In genomic region chr11:7306900-7307299, GRCh38 we compare ENCODE assay signal across 26 cellular contexts. TPM values are rescaled to one million over a fixed set of nuclear protein-coding genes. Genes with fewer than 3 reads are reported as not detected.
"Had no signal": no experiment of that assay in that cellular context is flagged by ENCODE, and none has a peak within 500 bp of the region (broad histone marks: within the 10 kb centered on the region; RNA-seq: fewer than 3 reads in every experiment).

No MANE protein-coding gene starts in this region.

- ATAC-seq: K562, Right ventricle myocardium inferior had no signal

- H3K4me1 ChIP-seq: Peyer's patch, SJSA1 had no signal

- H3K9me3 ChIP-seq: Peyer's patch, SJSA1 had no signal

- DNase-seq: Kasumi-1; MM.1S; NCI-H1092; NCI-H1105 treated with DMSO at 0.1 percent for 48 hours; NCI-H1417 treated with DMSO at 0.1 percent for 48 hours; NCI-H146; NCI-H1694 treated with DMSO at 0.1 percent for 48 hours; NCI-H1930; NCI-H2081; NCI-H2107; NCI-H2227 treated with DMSO at 0.1 percent for 48 hours; NCI-H510A; NCI-H524 treated with DMSO at 0.1 percent for 48 hours; NCI-H69; NCI-H774; NK-92 treated with Interleukin-12 subunit alpha and Interleukin-12 subunit beta, amount 100 ng/mL, for 24 hours; OCI-M1; PC-9; Peyer's patch; SHP77 treated with DMSO at 0.1 percent for 48 hours had no signal

- H3K4me3 ChIP-seq: K562, PC-9, Peyer's patch, SJSA1, SK-N-MC had no signal

- H3K36me3 ChIP-seq: Peyer's patch, SJSA1 had no signal

RNA-seq across cellular contexts. Expression of gene SYT9, which starts 55.2 kb away (rescaled TPM):
- total RNA-seq: K562; PC-9; Peyer's patch; Right ventricle myocardium inferior; RPMI7951; SJSA1; T-helper 1 cell treated with Interleukin-12 subunit alpha and Interleukin-12 subunit beta and Interleukin-4 antibody, amounts not matched to agents 30 ng/mL and 1 ng/mL, for 36 hours had no signal
